Comparison of ENCODE assay signal across 8 cellular contexts in the genomic region with DNA sequence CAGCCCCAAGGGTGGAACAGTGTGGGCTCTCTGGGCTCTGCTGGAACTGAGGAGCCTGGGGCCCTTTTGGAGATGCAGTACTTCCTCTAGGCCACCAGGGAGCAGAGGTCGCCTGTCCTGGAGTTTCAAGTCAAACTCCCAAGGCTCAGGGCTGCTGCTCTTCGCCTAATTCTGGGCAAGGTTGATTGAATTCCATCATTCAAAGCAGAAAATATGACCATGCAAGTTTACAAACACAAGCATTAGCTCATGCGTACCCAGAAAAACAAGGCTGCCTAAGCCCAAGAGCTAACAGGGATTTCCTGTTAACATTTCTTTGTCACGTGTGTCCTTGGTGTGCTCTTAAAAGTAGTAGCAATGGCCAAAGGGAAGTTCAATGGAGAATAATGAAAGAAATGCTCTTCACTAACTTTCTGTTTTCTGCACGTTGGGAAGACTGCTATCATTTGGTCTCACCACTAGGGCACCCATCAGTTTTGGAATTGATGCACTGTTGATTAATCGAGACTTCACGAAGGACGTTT. TPM values are rescaled to one million over a fixed set of nuclear protein-coding genes. Genes with fewer than 3 reads are reported as not detected.
A peak's percentile ranks its signal among the peaks of the same experiment; 100 is the strongest.
DNase-seq lines count a peak whose midpoint lies in the region; ATAC-seq and TF ChIP-seq lines count a peak whose summit lies in the region.

No MANE protein-coding gene starts in this region.

- intact Hi-C loops in Panc1 (cut with micrococcal nuclease; ENCODE audit: unreplicated experiment) (loop anchor here (10.0 kb wide), 1 partner anchor 64 kb away; no protein-coding TSS in a partner anchor), uterus (cut with DNase I; ENCODE audit: low total_unique reads) (no loop called here)

- H3K9me3 ChIP-seq in Panc1 (ENCODE audit: control insufficient read depth, insufficient read depth, low read depth, low read length) (no peaks in the 10 kb centered on the region), osteoblast (ENCODE audit: low read depth, low read length) (no peaks in the 10 kb centered on the region), uterus (no peaks in the 10 kb centered on the region)

- no peaks in the 10 kb centered on the region for H3K36me3 ChIP-seq in Panc1 (ENCODE audit: control insufficient read depth, insufficient read depth, low read length)
- no peaks in the 10 kb centered on the region for H3K36me3 ChIP-seq in osteoblast (ENCODE audit: insufficient read depth, low read length)
- no peaks in the 10 kb centered on the region for H3K36me3 ChIP-seq in uterus

- H3K4me2 ChIP-seq in osteoblast (ENCODE audit: insufficient read depth, low read length), result peak overlapping the region; percentile 73

- TF ChIP-seq CTCF in Panc1 (IDR thresholded peaks at IDR 0.05) (peak; percentile 93), foreskin fibroblast (IDR thresholded peaks at IDR 0.05; ENCODE audit: low read depth, low read length) (peak; percentile 72), osteoblast (IDR thresholded peaks at IDR 0.05; ENCODE audit: extremely low read depth, low read depth, low read length) (peak; percentile 87), uterus (IDR thresholded peaks at IDR 0.05) (peak; percentile 64 to 80 (median 76))

- no TSS peak for BruUV-seq in Panc1 (replicated peaks; lab: Mats Ljungman, UMichigan)

- H3K27me3 ChIP-seq in Panc1 (ENCODE audit: control insufficient read depth, insufficient read depth, low read length) (no peaks in the 10 kb centered on the region), osteoblast (ENCODE audit: insufficient read depth, low read length) (no peaks in the 10 kb centered on the region), uterus (no peaks in the 10 kb centered on the region)

- in situ Hi-C loops in Caki2 (cut with HindIII; ENCODE audit: low pct_unique_long_range_greater_than_20kb, low sequenced_read_pairs), result no loop called here
- in situ Hi-C loops in Panc1 (cut with HindIII; ENCODE audit: low pct_unique_long_range_greater_than_20kb, low sequenced_read_pairs), result no loop called here

- no peaks in the 10 kb centered on the region for H3K79me2 ChIP-seq in osteoblast (ENCODE audit: insufficient read depth, low read length)

- peak overlapping the region; percentile 46 for H2AFZ ChIP-seq in osteoblast (ENCODE audit: low read length)

- POLR2A ChIA-PET in Panc1 (lab: Charles Lee), result no interaction called here

- peak; percentile 81 for ATAC-seq in GM19395 (IDR thresholded peaks at IDR 0.05; ENCODE audit: unreplicated experiment)
- ATAC-seq in HG03469 (IDR thresholded peaks at IDR 0.05; ENCODE audit: unreplicated experiment), result peak; percentile 63
- ATAC-seq in Panc1, result peak; percentile 79

- no peak overlapping the region for H3K4me3 ChIP-seq in Panc1 (ENCODE audit: low read depth in 2 of 2, low read length in 2 of 2)
- H3K4me3 ChIP-seq in foreskin fibroblast (ENCODE audit: low read depth in 1 of 2, low read length in 2 of 2), result no peak overlapping the region
- no peak overlapping the region for H3K4me3 ChIP-seq in osteoblast (ENCODE audit: insufficient read depth, low read length)
- no peak overlapping the region for H3K4me3 ChIP-seq in uterus

- peak; percentile 51 for DNase-seq in Caki2 (ENCODE audit: low read depth)
- DNase-seq in Panc1 (ENCODE audit: low read depth, low spot score), result no peak
- peak; percentile 17 to 21 for DNase-seq in activated T-helper 1 cell treated with anti-CD3 and anti-CD28 coated beads, Interleukin-2, amount 50 U/mL, for 16 hours (ENCODE audit: low read depth in 1 of 2, low spot score in 1 of 2)
- peak; percentile 56 to 82 for DNase-seq in foreskin fibroblast
- DNase-seq in osteoblast (ENCODE audit: insufficient read length, low spot score, missing footprints), result peak; percentile 95
- peak; percentile 50 to 57 for DNase-seq in uterus

- CTCF ChIA-PET in Panc1 (lab: Charles Lee), result interaction anchor here (0.6 kb wide), 1 partner anchor 1054 kb away, joined by 8 read pairs; no protein-coding TSS in a partner anchor

- H3K4me1 ChIP-seq in Panc1 (ENCODE audit: control insufficient read depth, insufficient read depth, low read length), result peaks cover 22% of the 10 kb centered on the region
- peaks cover 19% of the 10 kb centered on the region for H3K4me1 ChIP-seq in osteoblast (ENCODE audit: insufficient read depth, low read length)
- peaks cover 0 to 4% of the 10 kb centered on the region in 2 donors for H3K4me1 ChIP-seq in uterus

- TF ChIP-seq POLR2A in uterus (IDR thresholded peaks at IDR 0.05), result no peak

- H3K27ac ChIP-seq in Panc1 (ENCODE audit: low read length), result no peak overlapping the region
- no peak overlapping the region for H3K27ac ChIP-seq in osteoblast (ENCODE audit: low read depth, low read length)
- no peak overlapping the region for H3K27ac ChIP-seq in uterus

- H4K20me1 ChIP-seq in osteoblast (ENCODE audit: insufficient read depth, low read length), result no peaks in the 10 kb centered on the region

RNA-seq across cellular contexts. Expression of a gene that starts 20.1 kb away (rescaled TPM):
- 0.03 and 0.17 TPM in 2 replicates for total RNA-seq in Caki2 (2014; rRNA removed; shearing (Covaris generic); ENCODE audit: low replicate concordance)
- total RNA-seq in Panc1 (2021; ENCODE audit: unreplicated experiment), result 0.15 TPM
- 0.31 TPM for polyA plus RNA-seq in Panc1 (2012; ENCODE audit: insufficient read length)
- total RNA-seq in osteoblast, result under 0.01 TPM in 2 replicates
- 10 to 100 TPM in 1 of 4 donors, 1 to 10 TPM in 2, under 1 TPM in 1; 0.97 to 33.4 (median 4.2) TPM for total RNA-seq in uterus

RNA-seq across cellular contexts. Expression of a gene that starts 34.1 kb away (rescaled TPM):
- total RNA-seq in Caki2 (2014; rRNA removed; shearing (Covaris generic); ENCODE audit: low replicate concordance), result 0.17 TPM in 1 of 2 replicates, not detected in the other
- total RNA-seq in Panc1 (2021; ENCODE audit: unreplicated experiment), result not detected
- polyA plus RNA-seq in Panc1 (2012; ENCODE audit: insufficient read length), result not detected
- not detected in 2 replicates for total RNA-seq in osteoblast
- not detected for total RNA-seq in uterus
